ENCODE assay signal across 8 cellular contexts in the genomic region with DNA sequence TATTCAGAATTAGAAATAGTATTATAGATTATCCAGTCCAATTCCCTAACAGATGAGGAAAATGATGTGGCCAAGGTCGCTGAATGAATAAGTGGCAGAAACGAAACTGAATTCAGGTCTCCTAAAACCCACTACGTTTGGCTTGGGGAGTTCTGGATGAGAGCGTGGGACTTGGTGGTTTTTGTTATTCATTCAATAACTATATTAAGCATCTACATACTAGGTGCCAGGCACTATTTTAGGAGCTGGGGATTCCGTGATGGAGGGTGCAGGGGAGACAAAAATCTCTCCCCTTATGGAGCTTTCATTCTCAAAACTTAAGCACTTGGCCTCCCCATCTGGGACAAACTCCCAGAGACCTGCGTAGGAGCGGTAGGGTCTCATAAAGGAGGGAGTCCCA. TPM values are rescaled to one million over a fixed set of nuclear protein-coding genes. Genes with fewer than 3 reads are reported as not detected.
DNase-seq lines count a peak whose midpoint lies in the region; ATAC-seq, FAIRE-seq and TF ChIP-seq lines count a peak whose summit lies in the region.

No MANE protein-coding gene starts in this region.

- RAD21 ChIA-PET in HCT116 (lab: Charles Lee; ENCODE audit: low non-redundant PET in 1 of 2, low total read pairs in 2 of 2, uncharacterized antibody in 2 of 2, unreplicated experiment in 2 of 2), result no interaction called here

- DNase-seq in HCT116 (ENCODE audit: low read depth, low spot score), result no peak
- DNase-seq in WTC11 (ENCODE audit: low spot score), result no peak
- DNase-seq in hepatocyte (ENCODE audit: low spot score), result no peak
- no peak for DNase-seq in stimulated activated naive B cell treated with anti-CD40 and anti-IgM and Interleukin-4, amounts not matched to agents 10 μg/mL and 1 μg/mL and 100 μg/mL, for 72 hours
- DNase-seq in HTR-8/SVneo (ENCODE audit: insufficient read length, low spot score), result no peak
- DNase-seq in NCI-H1694 (lab: John Stamatoyannopoulos, UW), result no peak

- H3K9me2 ChIP-seq in HCT116 (ENCODE audit: insufficient read depth), result no peaks in the 10 kb centered on the region
- no peaks in the 10 kb centered on the region for H3K9me2 ChIP-seq in hepatocyte (replicated peaks; ENCODE audit: insufficient read depth)

- H3K4me1 ChIP-seq in HCT116 (ENCODE audit: control insufficient read depth in 1 of 2, insufficient read depth in 2 of 2, low read length in 2 of 2) (peaks cover 4 to 25% of the 10 kb centered on the region in 2 experiments; a peak in 2 of 4 replicates), hepatocyte (ENCODE audit: insufficient read depth) (peaks cover 12% of the 10 kb centered on the region)

- POLR2A ChIA-PET in HCT116 (lab: Charles Lee), result interaction anchor here (0.8 kb wide), 1 partner anchor 25 kb away, joined by 3 read pairs; the partner anchor contains the start of gene ASB8
- POLR2A ChIA-PET in WTC11 (lab: Charles Lee), result interaction anchor here (1.0 to 1.6 kb wide), 4 partner anchors 15 to 369 kb away, joined by 3 to 7 read pairs (median 3); partner anchors contain the start of gene ASB8

- peaks cover 96% of the 10 kb centered on the region for H3K27me3 Mint-ChIP-seq in WTC11 (ENCODE audit: low read depth)
- peaks cover 35 to 50% of the 10 kb centered on the region in 2 donors for H3K27me3 Mint-ChIP-seq in stimulated activated naive B cell treated with anti-CD40 and anti-IgM and Interleukin-4, amounts not matched to agents 10 μg/mL and 1 μg/mL and 100 μg/mL, for 72 hours

- H3K36me3 ChIP-seq in HCT116 (ENCODE audit: control insufficient read depth in 1 of 2, insufficient read depth in 2 of 2, low read length in 2 of 2) (no peaks in the 10 kb centered on the region), hepatocyte (replicated peaks; ENCODE audit: insufficient read depth, low read depth) (no peaks in the 10 kb centered on the region)

- FAIRE-seq in HTR-8/SVneo (lab: Jason Lieb, UNC), result no peak

- BruUV-seq in HCT116 (replicated peaks; lab: Mats Ljungman, UMichigan), result no TSS peak

- H2AFZ ChIP-seq in HCT116 (ENCODE audit: low read depth, low read length, poor library complexity, severe bottlenecking) (peak overlapping the region; percentile 72), hepatocyte (peak overlapping the region; percentile 89)

- H4K20me1 ChIP-seq in HCT116 (ENCODE audit: insufficient read depth), result no peaks in the 10 kb centered on the region
- no peaks in the 10 kb centered on the region for H4K20me1 ChIP-seq in hepatocyte (ENCODE audit: insufficient read depth, poor library complexity, severe bottlenecking)

- peak overlapping the region; percentile 62 to 64 for H3K4me3 ChIP-seq in HCT116 (replicated peaks in 1 of 2; ENCODE audit: low read depth in 1 of 2, low read length in 2 of 2)
- H3K4me3 ChIP-seq in hepatocyte, result peak overlapping the region; percentile 57

- CTCF ChIA-PET in HCT116 (lab: Charles Lee) (interaction anchor here (0.9 to 1.5 kb wide), 5 partner anchors 15 to 25 kb away, joined by 3 to 13 read pairs (median 4); partner anchors contain the start of gene ASB8), WTC11 (lab: Charles Lee) (interaction anchor here (0.8 to 2.4 kb wide), 21 partner anchors 9 to 436 kb away, joined by 3 to 23 read pairs (median 5); partner anchors contain the start of genes ASB8, PFKM, TMEM106C and VDR)

- peak overlapping the region; percentile 39 for H3K9ac ChIP-seq in HCT116 (ENCODE audit: low read length)

- H3K27me3 ChIP-seq in HCT116 (ENCODE audit: insufficient read depth, low read length) (peaks cover 9% of the 10 kb centered on the region; the same call in 1 of the 2 replicates), hepatocyte (peaks cover 51% of the 10 kb centered on the region)

- peak overlapping the region; percentile 81 for H3K4me3 Mint-ChIP-seq in WTC11
- peak overlapping the region; percentile 95 to 96 for H3K4me3 Mint-ChIP-seq in stimulated activated naive B cell treated with anti-CD40 and anti-IgM and Interleukin-4, amounts not matched to agents 10 μg/mL and 1 μg/mL and 100 μg/mL, for 72 hours

- H3K27ac Mint-ChIP-seq in WTC11, result no peak overlapping the region
- peak overlapping the region; percentile 10 for H3K27ac Mint-ChIP-seq in stimulated activated naive B cell treated with anti-CD40 and anti-IgM and Interleukin-4, amounts not matched to agents 10 μg/mL and 1 μg/mL and 100 μg/mL, for 72 hours

- TF ChIP-seq CTCF in HCT116 (IDR thresholded peaks at IDR 0.05 in 2 of 3, conservative IDR thresholded peaks at IDR 0.05 in 1 of 3; ENCODE audit: borderline replicate concordance in 1 of 3, insufficient read depth in 1 of 3, low read depth in 2 of 3, low read length in 2 of 3) (no peak), WTC11 (IDR thresholded peaks at IDR 0.05) (no peak), hepatocyte (IDR thresholded peaks at IDR 0.05; ENCODE audit: poor library complexity) (no peak)

- no peak for TF ChIP-seq POLR2A in HCT116 (IDR thresholded peaks at IDR 0.05; ENCODE audit: borderline replicate concordance, extremely low read depth, insufficient read depth, insufficient read length)

- H3K4me2 ChIP-seq in HCT116 (ENCODE audit: low read length) (peak overlapping the region; percentile 83), hepatocyte (peak overlapping the region; percentile 87)

- no peak for TF ChIP-seq RAD21 in HCT116 (IDR thresholded peaks at IDR 0.05; ENCODE audit: low read depth)

- H3K79me2 ChIP-seq in HCT116 (ENCODE audit: insufficient read depth, low read length) (no peaks in the 10 kb centered on the region), hepatocyte (no peaks in the 10 kb centered on the region)

- H3K9me3 Mint-ChIP-seq in WTC11, result no peaks in the 10 kb centered on the region
- H3K9me3 Mint-ChIP-seq in stimulated activated naive B cell treated with anti-CD40 and anti-IgM and Interleukin-4, amounts not matched to agents 10 μg/mL and 1 μg/mL and 100 μg/mL, for 72 hours, result no peaks in the 10 kb centered on the region

- no peaks in the 10 kb centered on the region for H3K9me3 ChIP-seq in HCT116 (ENCODE audit: control insufficient read depth in 1 of 2, insufficient read depth in 1 of 2, low read depth in 1 of 2, low read length in 2 of 2)
- no peaks in the 10 kb centered on the region for H3K9me3 ChIP-seq in hepatocyte (ENCODE audit: low read depth)

- peaks cover 29% of the 10 kb centered on the region for H3K4me1 Mint-ChIP-seq in WTC11
- peaks cover 30 to 33% of the 10 kb centered on the region in 2 donors for H3K4me1 Mint-ChIP-seq in stimulated activated naive B cell treated with anti-CD40 and anti-IgM and Interleukin-4, amounts not matched to agents 10 μg/mL and 1 μg/mL and 100 μg/mL, for 72 hours

- intact Hi-C loops in HCT116 (cut with micrococcal nuclease), result no loop called here

- no peak overlapping the region for H3K27ac ChIP-seq in HCT116 (ENCODE audit: low read depth, low read length)
- H3K27ac ChIP-seq in hepatocyte, result peak overlapping the region; percentile 54

- ATAC-seq in HCT116 (no peak; the same call in 1 of the 2 replicates), WTC11 (no peak), GM21619 (IDR thresholded peaks at IDR 0.05; ENCODE audit: unreplicated experiment) (no peak), GM21447 (IDR thresholded peaks at IDR 0.05; ENCODE audit: unreplicated experiment) (no peak)
- ATAC-seq in stimulated activated naive B cell treated with anti-CD40 and anti-IgM and Interleukin-4, amounts not matched to agents 10 μg/mL and 1 μg/mL and 100 μg/mL, for 72 hours (replicated peaks), result peak in 1 of 2 donors; percentile 22

- no peaks in the 10 kb centered on the region for H3K36me3 Mint-ChIP-seq in WTC11
- H3K36me3 Mint-ChIP-seq in stimulated activated naive B cell treated with anti-CD40 and anti-IgM and Interleukin-4, amounts not matched to agents 10 μg/mL and 1 μg/mL and 100 μg/mL, for 72 hours, result peaks cover 0 to 3% of the 10 kb centered on the region in 2 donors

- 19% methylated on average over 7 of the region's 7 CpGs for WGBS in hepatocyte (ENCODE audit: low lambda C conversion rate, missing lambda C conversion rate)

TF ChIP-seq in HCT116, 20 proteins besides CTCF, POLR2A, EP300 and RAD21:
- TF ChIP-seq, protein P1, sequence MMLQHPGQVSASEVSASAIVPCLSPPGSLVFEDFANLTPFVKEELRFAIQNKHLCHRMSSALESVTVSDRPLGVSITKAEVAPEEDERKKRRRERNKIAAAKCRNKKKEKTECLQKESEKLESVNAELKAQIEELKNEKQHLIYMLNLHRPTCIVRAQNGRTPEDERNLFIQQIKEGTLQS (IDR thresholded peaks at IDR 0.05), result no peak
- TF ChIP-seq ELF1 (IDR thresholded peaks at IDR 0.05; ENCODE audit: borderline replicate concordance, low read depth), result no peak
- no peak for TF ChIP-seq FOSL1 (IDR thresholded peaks at IDR 0.05; ENCODE audit: low read depth)
- no peak for TF ChIP-seq ZNF274 (IDR thresholded peaks at IDR 0.05; ENCODE audit: low read depth, low read length)

TF ChIP-seq in WTC11, 78 proteins besides CTCF, POLR2A, EP300 and RAD21 (continues in another document):
- TF ChIP-seq MLX (CRISPR knock-in tag; IDR thresholded peaks at IDR 0.05) (no peak), NFE2L1 (CRISPR knock-in tag; IDR thresholded peaks at IDR 0.05) (no peak), SMAD4 (CRISPR knock-in tag; IDR thresholded peaks at IDR 0.05) (no peak), ELF4 (CRISPR knock-in tag; IDR thresholded peaks at IDR 0.05; ENCODE audit: low read depth) (no peak), JAZF1 (CRISPR knock-in tag; IDR thresholded peaks at IDR 0.05) (no peak), ZNF396 (CRISPR knock-in tag; IDR thresholded peaks at IDR 0.05; ENCODE audit: borderline replicate concordance) (no peak), NFYB (CRISPR knock-in tag; conservative IDR thresholded peaks at IDR 0.05; ENCODE audit: low read depth) (no peak), GRHL2 (CRISPR knock-in tag; IDR thresholded peaks at IDR 0.05; ENCODE audit: insufficient replicate concordance, severe bottlenecking) (no peak), ZNF423 (CRISPR knock-in tag; IDR thresholded peaks at IDR 0.05) (no peak), EMX1 (CRISPR knock-in tag; IDR thresholded peaks at IDR 0.05) (no peak)

RNA-seq across cellular contexts. Expression of gene CCDC184, which starts 0.8 kb away (rescaled TPM):
- total RNA-seq in HCT116 (2021; ENCODE audit: unreplicated experiment), result 0.34 TPM
- 0.09 and 0.17 TPM in 2 replicates for polyA plus RNA-seq in HCT116 (2012)
- total RNA-seq in WTC11 (2021), result 1.4 to 1.6 TPM (median 1.5 TPM) in 3 replicates
- 4.8 and 7.7 TPM in 2 replicates for total RNA-seq in hepatocyte
- 13.8 and 19.4 TPM in 2 replicates for polyA plus RNA-seq in hepatocyte

RNA-seq across cellular contexts. Expression of gene OR10AD1, which starts 20.4 kb away (rescaled TPM):
- total RNA-seq in HCT116 (2021; ENCODE audit: unreplicated experiment), result not detected
- polyA plus RNA-seq in HCT116 (2012), result not detected in 2 replicates
- total RNA-seq in WTC11 (2021), result not detected in 3 replicates
- total RNA-seq in hepatocyte, result not detected in 2 replicates
- polyA plus RNA-seq in hepatocyte, result 0.29 TPM in 1 of 2 replicates, not detected in the other

RNA-seq across cellular contexts. Expression of gene ASB8, which starts 25.3 kb away (rescaled TPM):
- total RNA-seq in HCT116 (2021; ENCODE audit: unreplicated experiment), result 14.0 TPM
- polyA plus RNA-seq in HCT116 (2012), result 7.7 and 12.9 TPM in 2 replicates
- total RNA-seq in WTC11 (2021), result 7.4 to 11.3 TPM (median 8.8 TPM) in 3 replicates
- 22.4 and 27.2 TPM in 2 replicates for total RNA-seq in hepatocyte
- polyA plus RNA-seq in hepatocyte, result 24.8 and 29.0 TPM in 2 replicates
